ENCODE assay signal across 21 cellular contexts in genomic region chr4:38453253-38453881, GRCh38.
"Had no signal": no experiment of that assay in that cellular context is flagged by ENCODE, and none has a peak within 500 bp of the region (broad histone marks: within the 10 kb centered on the region; RNA-seq: fewer than 3 reads in every experiment).

No MANE protein-coding gene starts in this region.

- ATAC-seq: activated CD4-positive, CD25-positive, alpha-beta regulatory T cell treated with anti-CD3 and anti-CD28 coated beads, Interleukin-2, amount 50 U/mL, for 24 hours; activated CD8-positive, alpha-beta memory T cell treated with anti-CD3 and anti-CD28 coated beads, Interleukin-2, amount 10 ng/mL, durations not matched to agents 7 days and 5 days; PC-3; SK-N-SH treated with all-trans-retinoic acid at 6 μM for 48 hours had no signal

- H3K9me3 ChIP-seq: SJSA1 had no signal

- DNase-seq: activated CD4-positive, alpha-beta T cell treated with anti-CD3 and anti-CD28 coated beads for 48 hours; activated CD4-positive, alpha-beta T cell treated with anti-CD3 and anti-CD28 coated beads, Interleukin-2, amount 50 U/mL, for 48 hours; activated CD8-positive, alpha-beta memory T cell treated with anti-CD3 and anti-CD28 coated beads, Interleukin-2, amount 10 ng/mL, durations not matched to agents 7 days and 5 days; activated gamma-delta T cell; activated naive CD4-positive, alpha-beta T cell treated with anti-CD3 and anti-CD28 coated beads, Interleukin-2, amount 10 ng/mL, durations not matched to agents 7 days and 5 days; activated T-cell treated with anti-CD3 and anti-CD28 coated beads, Interleukin-2, amount 50 U/mL, for 4 hours; brain microvascular endothelial cell; Kasumi-1; NCI-H1105 treated with DMSO at 0.1 percent for 48 hours; NCI-H1436 treated with DMSO at 0.1 percent for 48 hours; NCI-H187; NCI-H2081; NCI-H510A treated with DMSO at 0.1 percent for 48 hours; PC-3; SHP77; SW 1271 had no signal

- H3K27me3 ChIP-seq: brain microvascular endothelial cell, cardiac muscle cell, SJSA1 had no signal

- H3K4me3 ChIP-seq: cardiac muscle cell, SJSA1 had no signal

- H3K4me1 ChIP-seq: SJSA1 had no signal

- H3K4me3 Mint-ChIP-seq: activated CD8-positive, alpha-beta memory T cell treated with anti-CD3 and anti-CD28 coated beads, Interleukin-2, amount 10 ng/mL, durations not matched to agents 7 days and 5 days; activated naive CD4-positive, alpha-beta T cell treated with anti-CD3 and anti-CD28 coated beads, Interleukin-2, amount 10 ng/mL, durations not matched to agents 7 days and 5 days; activated T-cell treated with anti-CD3 and anti-CD28 coated beads, Interleukin-2, amount 50 U/mL, for 4 hours; T-helper 1 cell treated with Interleukin-12 subunit alpha and Interleukin-12 subunit beta and Interleukin-4 antibody, amounts not matched to agents 30 μg/mL and 1 μg/mL, for 36 hours had no signal

- H3K27ac Mint-ChIP-seq: activated CD8-positive, alpha-beta memory T cell treated with anti-CD3 and anti-CD28 coated beads, Interleukin-2, amount 10 ng/mL, durations not matched to agents 7 days and 5 days; activated naive CD4-positive, alpha-beta T cell treated with anti-CD3 and anti-CD28 coated beads, Interleukin-2, amount 10 ng/mL, durations not matched to agents 7 days and 5 days; T-helper 1 cell treated with Interleukin-12 subunit alpha and Interleukin-12 subunit beta and Interleukin-4 antibody, amounts not matched to agents 30 μg/mL and 1 μg/mL, for 36 hours had no signal

- H3K27ac ChIP-seq: brain microvascular endothelial cell, cardiac muscle cell, SJSA1 had no signal

- H3K36me3 ChIP-seq: brain microvascular endothelial cell, cardiac muscle cell, SJSA1 had no signal
